Comparison of ENCODE assay signal across 1 cellular context in genomic region chr2:26785431-26786206, GRCh38.
TF ChIP-seq lines count a peak whose summit lies in the region.

Gene CENPA, plus strand, starts transcription at chr2:26786056. Its CDS starts 141 bp downstream, at chr2:26786197.

TF ChIP-seq in K562, 482 proteins besides CTCF, POLR2A, EP300 and RAD21 (continued from another document and continues in another):
- TF ChIP-seq, protein P1, sequence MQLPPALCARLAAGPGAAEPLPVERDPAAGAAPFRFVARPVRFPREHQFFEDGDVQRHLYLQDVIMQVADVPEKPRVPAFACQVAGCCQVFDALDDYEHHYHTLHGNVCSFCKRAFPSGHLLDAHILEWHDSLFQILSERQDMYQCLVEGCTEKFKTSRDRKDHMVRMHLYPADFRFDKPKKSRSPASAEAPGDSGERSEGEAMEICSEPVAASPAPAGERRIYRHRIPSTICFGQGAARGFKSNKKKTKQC (CRISPR knock-in tag; IDR thresholded peaks at IDR 0.05) = 0 out of 2 replicates have a peak, but pooled peaks have one; percentile 58
- TF ChIP-seq HIVEP1 (CRISPR knock-in tag; IDR thresholded peaks at IDR 0.05) (no peak), NR4A1 (CRISPR knock-in tag; IDR thresholded peaks at IDR 0.05) (no peak; the same call in 1 of the 2 replicates), NR4A1 (tag; IDR thresholded peaks at IDR 0.05) (no peak), TEAD1 (CRISPR knock-in tag; IDR thresholded peaks at IDR 0.05) (peak in 1 of 2 experiments; percentile 54; a peak in 1 of 4 replicates), ZNF592 (IDR thresholded peaks at IDR 0.05) (peak; percentile 94), HMG20A (CRISPR knock-in tag; conservative IDR thresholded peaks at IDR 0.05) (no peak), RHOXF2B (CRISPR knock-in tag; conservative IDR thresholded peaks at IDR 0.05) (peak; percentile 82; the same call in 1 of the 2 replicates), GATA2 (CRISPR knock-in tag; IDR thresholded peaks at IDR 0.05) (no peak), ZNF274 (IDR thresholded peaks at IDR 0.05; ENCODE audit: borderline replicate concordance, low read depth, low read length) (no peak), PCBP2 (IDR thresholded peaks at IDR 0.05; ENCODE audit: low read depth, low read length, poor library complexity, severe bottlenecking) (no peak), STAT6 (CRISPR knock-in tag; IDR thresholded peaks at IDR 0.05) (0 out of 2 replicates have a peak, but pooled peaks have one; percentile 41), MXI1 (IDR thresholded peaks at IDR 0.05; ENCODE audit: low read depth, low read length) (peak; percentile 53; the same call in 1 of the 2 replicates), ATF1 (CRISPR knock-in tag; IDR thresholded peaks at IDR 0.05) (no peak), ATF1 (tag; IDR thresholded peaks at IDR 0.05) (peak; percentile 96), CEBPZ (IDR thresholded peaks at IDR 0.05; ENCODE audit: borderline replicate concordance, low read depth, low read length) (peak; percentile 96), TBP (optimal IDR thresholded peaks at IDR 0.05; ENCODE audit: low read depth, low read length) (peak; percentile 83), ZEB2 (IDR thresholded peaks at IDR 0.05) (no peak), ZNF644 (tag; IDR thresholded peaks at IDR 0.05; ENCODE audit: low read depth) (no peak), NR2C2 (CRISPR knock-in tag; IDR thresholded peaks at IDR 0.05) (no peak), NR2C2 (tag; IDR thresholded peaks at IDR 0.05) (peak; percentile 57), SP2 (IDR thresholded peaks at IDR 0.05; ENCODE audit: extremely low read depth, low read depth, low read length, poor library complexity, severe bottlenecking) (peak; percentile 93), NUFIP1 (IDR thresholded peaks at IDR 0.05; ENCODE audit: partially characterized antibody) (no peak), SRSF9 (IDR thresholded peaks at IDR 0.05; ENCODE audit: borderline replicate concordance, low read depth, low read length) (no peak), ZBTB7A (IDR thresholded peaks at IDR 0.05; ENCODE audit: borderline replicate concordance, control insufficient read depth, low read depth, low read length) (0 out of 2 replicates have a peak, but pooled peaks have one; percentile 28), ZNF23 (CRISPR knock-in tag; IDR thresholded peaks at IDR 0.05) (0 out of 2 replicates have a peak, but pooled peaks have one; percentile 16), CXXC5 (CRISPR knock-in tag; IDR thresholded peaks at IDR 0.05) (peak; percentile 95), MAZ (CRISPR knock-in tag; conservative IDR thresholded peaks at IDR 0.05 in 1 of 2, IDR thresholded peaks at IDR 0.05 in 1 of 2) (peak in 1 of 2 experiments; percentile 21; a peak in 1 of 4 replicates), NFYB (IDR thresholded peaks at IDR 0.05; ENCODE audit: extremely low read depth, insufficient read length) (peak; percentile 99), POLR3G (IDR thresholded peaks at IDR 0.05; ENCODE audit: extremely low read depth, insufficient read length, insufficient replicate concordance) (no peak)
- TF ChIP-seq, protein P2, sequence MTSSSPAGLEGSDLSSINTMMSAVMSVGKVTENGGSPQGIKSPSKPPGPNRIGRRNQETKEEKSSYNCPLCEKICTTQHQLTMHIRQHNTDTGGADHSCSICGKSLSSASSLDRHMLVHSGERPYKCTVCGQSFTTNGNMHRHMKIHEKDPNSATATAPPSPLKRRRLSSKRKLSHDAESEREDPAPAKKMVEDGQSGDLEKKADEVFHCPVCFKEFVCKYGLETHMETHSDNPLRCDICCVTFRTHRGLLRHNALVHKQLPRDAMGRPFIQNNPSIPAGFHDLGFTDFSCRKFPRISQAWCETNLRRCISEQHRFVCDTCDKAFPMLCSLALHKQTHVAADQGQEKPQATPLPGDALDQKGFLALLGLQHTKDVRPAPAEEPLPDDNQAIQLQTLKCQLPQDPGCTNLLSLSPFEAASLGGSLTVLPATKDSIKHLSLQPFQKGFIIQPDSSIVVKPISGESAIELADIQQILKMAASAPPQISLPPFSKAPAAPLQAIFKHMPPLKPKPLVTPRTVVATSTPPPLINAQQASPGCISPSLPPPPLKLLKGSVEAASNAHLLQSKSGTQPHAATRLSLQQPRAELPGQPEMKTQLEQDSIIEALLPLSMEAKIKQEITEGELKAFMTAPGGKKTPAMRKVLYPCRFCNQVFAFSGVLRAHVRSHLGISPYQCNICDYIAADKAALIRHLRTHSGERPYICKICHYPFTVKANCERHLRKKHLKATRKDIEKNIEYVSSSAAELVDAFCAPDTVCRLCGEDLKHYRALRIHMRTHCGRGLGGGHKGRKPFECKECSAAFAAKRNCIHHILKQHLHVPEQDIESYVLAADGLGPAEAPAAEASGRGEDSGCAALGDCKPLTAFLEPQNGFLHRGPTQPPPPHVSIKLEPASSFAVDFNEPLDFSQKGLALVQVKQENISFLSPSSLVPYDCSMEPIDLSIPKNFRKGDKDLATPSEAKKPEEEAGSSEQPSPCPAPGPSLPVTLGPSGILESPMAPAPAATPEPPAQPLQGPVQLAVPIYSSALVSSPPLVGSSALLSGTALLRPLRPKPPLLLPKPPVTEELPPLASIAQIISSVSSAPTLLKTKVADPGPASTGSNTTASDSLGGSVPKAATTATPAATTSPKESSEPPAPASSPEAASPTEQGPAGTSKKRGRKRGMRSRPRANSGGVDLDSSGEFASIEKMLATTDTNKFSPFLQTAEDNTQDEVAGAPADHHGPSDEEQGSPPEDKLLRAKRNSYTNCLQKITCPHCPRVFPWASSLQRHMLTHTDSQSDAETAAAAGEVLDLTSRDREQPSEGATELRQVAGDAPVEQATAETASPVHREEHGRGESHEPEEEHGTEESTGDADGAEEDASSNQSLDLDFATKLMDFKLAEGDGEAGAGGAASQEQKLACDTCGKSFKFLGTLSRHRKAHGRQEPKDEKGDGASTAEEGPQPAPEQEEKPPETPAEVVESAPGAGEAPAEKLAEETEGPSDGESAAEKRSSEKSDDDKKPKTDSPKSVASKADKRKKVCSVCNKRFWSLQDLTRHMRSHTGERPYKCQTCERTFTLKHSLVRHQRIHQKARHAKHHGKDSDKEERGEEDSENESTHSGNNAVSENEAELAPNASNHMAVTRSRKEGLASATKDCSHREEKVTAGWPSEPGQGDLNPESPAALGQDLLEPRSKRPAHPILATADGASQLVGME (CRISPR knock-in tag; IDR thresholded peaks at IDR 0.05) = no peak
- TF ChIP-seq, protein P3, sequence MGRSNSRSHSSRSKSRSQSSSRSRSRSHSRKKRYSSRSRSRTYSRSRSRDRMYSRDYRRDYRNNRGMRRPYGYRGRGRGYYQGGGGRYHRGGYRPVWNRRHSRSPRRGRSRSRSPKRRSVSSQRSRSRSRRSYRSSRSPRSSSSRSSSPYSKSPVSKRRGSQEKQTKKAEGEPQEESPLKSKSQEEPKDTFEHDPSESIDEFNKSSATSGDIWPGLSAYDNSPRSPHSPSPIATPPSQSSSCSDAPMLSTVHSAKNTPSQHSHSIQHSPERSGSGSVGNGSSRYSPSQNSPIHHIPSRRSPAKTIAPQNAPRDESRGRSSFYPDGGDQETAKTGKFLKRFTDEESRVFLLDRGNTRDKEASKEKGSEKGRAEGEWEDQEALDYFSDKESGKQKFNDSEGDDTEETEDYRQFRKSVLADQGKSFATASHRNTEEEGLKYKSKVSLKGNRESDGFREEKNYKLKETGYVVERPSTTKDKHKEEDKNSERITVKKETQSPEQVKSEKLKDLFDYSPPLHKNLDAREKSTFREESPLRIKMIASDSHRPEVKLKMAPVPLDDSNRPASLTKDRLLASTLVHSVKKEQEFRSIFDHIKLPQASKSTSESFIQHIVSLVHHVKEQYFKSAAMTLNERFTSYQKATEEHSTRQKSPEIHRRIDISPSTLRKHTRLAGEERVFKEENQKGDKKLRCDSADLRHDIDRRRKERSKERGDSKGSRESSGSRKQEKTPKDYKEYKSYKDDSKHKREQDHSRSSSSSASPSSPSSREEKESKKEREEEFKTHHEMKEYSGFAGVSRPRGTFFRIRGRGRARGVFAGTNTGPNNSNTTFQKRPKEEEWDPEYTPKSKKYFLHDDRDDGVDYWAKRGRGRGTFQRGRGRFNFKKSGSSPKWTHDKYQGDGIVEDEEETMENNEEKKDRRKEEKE (IDR thresholded peaks at IDR 0.05; ENCODE audit: borderline replicate concordance in 1 of 2, control insufficient read depth in 1 of 2, low read depth in 2 of 2, low read length in 1 of 2) = no peak
- TF ChIP-seq, protein P4, sequence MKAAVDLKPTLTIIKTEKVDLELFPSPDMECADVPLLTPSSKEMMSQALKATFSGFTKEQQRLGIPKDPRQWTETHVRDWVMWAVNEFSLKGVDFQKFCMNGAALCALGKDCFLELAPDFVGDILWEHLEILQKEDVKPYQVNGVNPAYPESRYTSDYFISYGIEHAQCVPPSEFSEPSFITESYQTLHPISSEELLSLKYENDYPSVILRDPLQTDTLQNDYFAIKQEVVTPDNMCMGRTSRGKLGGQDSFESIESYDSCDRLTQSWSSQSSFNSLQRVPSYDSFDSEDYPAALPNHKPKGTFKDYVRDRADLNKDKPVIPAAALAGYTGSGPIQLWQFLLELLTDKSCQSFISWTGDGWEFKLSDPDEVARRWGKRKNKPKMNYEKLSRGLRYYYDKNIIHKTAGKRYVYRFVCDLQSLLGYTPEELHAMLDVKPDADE (conservative IDR thresholded peaks at IDR 0.05; ENCODE audit: control insufficient read depth, low read depth, low read length) = peak; percentile 68
